1 cellular context compared by ENCODE assay signal in genomic region chr2:201127128-201127521, GRCh38.
A peak's percentile ranks its signal among the peaks of the same experiment; 100 is the strongest.
TF ChIP-seq lines count a peak whose summit lies in the region.

No MANE protein-coding gene starts in this region.

TF ChIP-seq in GM12878, 131 proteins besides CTCF, POLR2A, EP300 and RAD21:
- peak; percentile 74 for TF ChIP-seq POLR2AphosphoS5 (IDR thresholded peaks at IDR 0.05; ENCODE audit: low read length)
- no peak for TF ChIP-seq DPF2 (IDR thresholded peaks at IDR 0.05)
- no peak for TF ChIP-seq STAT3 (IDR thresholded peaks at IDR 0.05; ENCODE audit: low read depth, low read length)
- 0 out of 2 replicates have a peak, but pooled peaks have one; percentile 3 for TF ChIP-seq RELB (IDR thresholded peaks at IDR 0.05; ENCODE audit: low read depth)
- 0 out of 4 replicates have a peak, but pooled peaks of 1 of the 2 experiments have one; percentile 10 for TF ChIP-seq IKZF2 (IDR thresholded peaks at IDR 0.05)
- TF ChIP-seq MLLT1 (IDR thresholded peaks at IDR 0.05), result peak; percentile 20; the same call in 1 of the 2 replicates
TF ChIP-seq in GM12878: peak in this region for 4.
